Comparison of ENCODE assay signal across 8 cellular contexts in genomic region chr5:35478856-35479682, GRCh38.
A peak's percentile ranks its signal among the peaks of the same experiment; 100 is the strongest.
DNase-seq lines count a peak whose midpoint lies in the region; ATAC-seq and TF ChIP-seq lines count a peak whose summit lies in the region.

No MANE protein-coding gene starts in this region.

- H3K4me1 ChIP-seq in CD4-positive, CD25-positive, alpha-beta regulatory T cell (ENCODE audit: control insufficient read depth, insufficient read depth, low read length, poor library complexity, severe bottlenecking) = no peaks in the 10 kb centered on the region
- H3K4me1 ChIP-seq in GM23338 (ENCODE audit: insufficient read depth) (peaks cover 19% of the 10 kb centered on the region), duodenal mucosa (ENCODE audit: control insufficient read depth in 1 of 2, insufficient read depth in 2 of 2, low read length in 2 of 2) (peaks cover 0 to 5% of the 10 kb centered on the region in 2 donors)

- H3K27me3 ChIP-seq in CD4-positive, CD25-positive, alpha-beta regulatory T cell (ENCODE audit: control insufficient read depth, insufficient read depth, low read length) = no peaks in the 10 kb centered on the region
- H3K27me3 ChIP-seq in GM23338 (ENCODE audit: insufficient read depth) = no peaks in the 10 kb centered on the region
- H3K27me3 ChIP-seq in duodenal mucosa (ENCODE audit: control insufficient read depth in 1 of 2, insufficient read depth in 2 of 2, low read length in 2 of 2) = no peaks in the 10 kb centered on the region
- peaks cover 67% of the 10 kb centered on the region for H3K27me3 ChIP-seq in WERI-Rb-1 (ENCODE audit: insufficient read depth, low read depth, severe bottlenecking)

- peak in 2 of 3 donors; percentile 22 to 72 for DNase-seq in CD4-positive, CD25-positive, alpha-beta regulatory T cell
- no peak for DNase-seq in GM23338 (ENCODE audit: low spot score)
- DNase-seq in OCI-M1 (lab: John Stamatoyannopoulos, UW) = peak; percentile 88
- DNase-seq in naive thymus-derived CD8-positive, alpha-beta T cell = peak in 3 of 10 donors; percentile 9 to 36 (median 29)
- no peak for DNase-seq in omental fat pad (ENCODE audit: low spot score)
- no peak for DNase-seq in stimulated activated CD4-positive, alpha-beta T cell treated with anti-CD3 and anti-CD28 coated beads, Interleukin-12 subunit alpha, Interleukin-12 subunit beta, amount 100 ng/mL, for 4 hours
- DNase-seq in WERI-Rb-1 = no peak

- H3K4me3 ChIP-seq in CD4-positive, CD25-positive, alpha-beta regulatory T cell (ENCODE audit: low read depth, low read length) = peak overlapping the region; percentile 82
- no peak overlapping the region for H3K4me3 ChIP-seq in GM23338
- H3K4me3 ChIP-seq in duodenal mucosa (ENCODE audit: low read depth in 1 of 2, low read length in 2 of 2) = peak overlapping the region; percentile 53 to 57
- no peak overlapping the region for H3K4me3 ChIP-seq in WERI-Rb-1 (ENCODE audit: low read depth, low read length)

- H3F3A ChIP-seq in GM23338 (replicated peaks; ENCODE audit: low read depth) = no peaks in the 10 kb centered on the region

- no peak overlapping the region for H3K27ac ChIP-seq in CD4-positive, CD25-positive, alpha-beta regulatory T cell (ENCODE audit: insufficient read depth, low read length, poor library complexity, severe bottlenecking)
- H3K27ac ChIP-seq in GM23338 (ENCODE audit: low read depth) (no peak overlapping the region), duodenal mucosa (ENCODE audit: low read depth, low read length) (no peak overlapping the region), WERI-Rb-1 (no peak overlapping the region)

- H3K4me3 Mint-ChIP-seq in CD4-positive, CD25-positive, alpha-beta regulatory T cell = peak overlapping the region; percentile 59 to 82 (median 78)
- no peak overlapping the region for H3K4me3 Mint-ChIP-seq in GM23338
- peak overlapping the region; percentile 52 to 87 (median 80) for H3K4me3 Mint-ChIP-seq in naive thymus-derived CD8-positive, alpha-beta T cell

- no peaks in the 10 kb centered on the region for H3K9me2 ChIP-seq in GM23338 (ENCODE audit: insufficient read depth)

- H3K9me3 Mint-ChIP-seq in CD4-positive, CD25-positive, alpha-beta regulatory T cell = peaks cover 0 to 5% (median 0%) of the 10 kb centered on the region in 7 donors
- peaks cover 4% of the 10 kb centered on the region; the same call in 1 of the 3 replicates for H3K9me3 Mint-ChIP-seq in GM23338
- H3K9me3 Mint-ChIP-seq in naive thymus-derived CD8-positive, alpha-beta T cell = peaks cover 0 to 5% (median 0%) of the 10 kb centered on the region in 9 donors

- peak; percentile 31 to 63 for ATAC-seq in CD4-positive, CD25-positive, alpha-beta regulatory T cell (ENCODE audit: low read depth in 2 of 2)
- no peak for ATAC-seq in GM23338
- ATAC-seq in naive thymus-derived CD8-positive, alpha-beta T cell = peak; percentile 52 to 54
- no peak for ATAC-seq in omental fat pad (ENCODE audit: low FRiP score)

- H3K4me2 ChIP-seq in GM23338 = no peak overlapping the region

- POLR2A ChIA-PET in naive thymus-derived CD8-positive, alpha-beta T cell (lab: Charles Lee) = interaction anchor here (0.9 kb wide), 1 partner anchor 564 kb away, joined by 3 read pairs; the partner anchor contains the start of genes BRIX1 and RAD1

- no peak for TF ChIP-seq CTCF in GM23338 (conservative IDR thresholded peaks at IDR 0.05; ENCODE audit: low read depth in 2 of 2)
- TF ChIP-seq CTCF in omental fat pad (IDR thresholded peaks at IDR 0.05) = no peak
- no peak for TF ChIP-seq CTCF in WERI-Rb-1 (IDR thresholded peaks at IDR 0.05; ENCODE audit: low read depth, low read length)

- no peak overlapping the region for H3K9ac ChIP-seq in duodenal mucosa (ENCODE audit: low read depth in 1 of 2, low read length in 2 of 2)

- H3K79me2 ChIP-seq in GM23338 (replicated peaks; ENCODE audit: insufficient read depth) = no peaks in the 10 kb centered on the region

- peak overlapping the region; percentile 29 to 93 (median 77) for H3K27ac Mint-ChIP-seq in CD4-positive, CD25-positive, alpha-beta regulatory T cell
- H3K27ac Mint-ChIP-seq in GM23338 = peak overlapping the region; percentile 24; the same call in 1 of the 2 replicates
- H3K27ac Mint-ChIP-seq in naive thymus-derived CD8-positive, alpha-beta T cell = peak overlapping the region; percentile 48 to 94 (median 84)

- H3K27me3 Mint-ChIP-seq in CD4-positive, CD25-positive, alpha-beta regulatory T cell = no peaks in the 10 kb centered on the region
- H3K27me3 Mint-ChIP-seq in GM23338 (ENCODE audit: insufficient read depth, low read depth, poor library complexity) = no peaks in the 10 kb centered on the region
- peaks cover 0 to 8% (median 2%) of the 10 kb centered on the region in 5 donors for H3K27me3 Mint-ChIP-seq in naive thymus-derived CD8-positive, alpha-beta T cell

- no peaks in the 10 kb centered on the region for H3K36me3 ChIP-seq in CD4-positive, CD25-positive, alpha-beta regulatory T cell (ENCODE audit: control insufficient read depth, insufficient read depth, low read length)
- H3K36me3 ChIP-seq in GM23338 (ENCODE audit: insufficient read depth) = no peaks in the 10 kb centered on the region
- H3K36me3 ChIP-seq in duodenal mucosa (ENCODE audit: control insufficient read depth in 1 of 2, insufficient read depth in 2 of 2, low read length in 2 of 2) = no peaks in the 10 kb centered on the region
- H3K36me3 ChIP-seq in WERI-Rb-1 = no peaks in the 10 kb centered on the region

- H3K4me1 Mint-ChIP-seq in CD4-positive, CD25-positive, alpha-beta regulatory T cell = peaks cover 10 to 14% (median 13%) of the 10 kb centered on the region in 4 donors
- H3K4me1 Mint-ChIP-seq in GM23338 = peaks cover 20% of the 10 kb centered on the region
- peaks cover 5 to 20% (median 14%) of the 10 kb centered on the region in 4 donors for H3K4me1 Mint-ChIP-seq in naive thymus-derived CD8-positive, alpha-beta T cell

- H2AFZ ChIP-seq in GM23338 = peak overlapping the region; percentile 80

- H3K9me3 ChIP-seq in CD4-positive, CD25-positive, alpha-beta regulatory T cell (ENCODE audit: control insufficient read depth in 2 of 2, low read length in 2 of 2) = no peaks in the 10 kb centered on the region
- H3K9me3 ChIP-seq in duodenal mucosa (ENCODE audit: control insufficient read depth in 1 of 2, low read length in 2 of 2) = no peaks in the 10 kb centered on the region
- no peaks in the 10 kb centered on the region for H3K9me3 ChIP-seq in WERI-Rb-1 (ENCODE audit: severe bottlenecking)

- no peaks in the 10 kb centered on the region for H4K20me1 ChIP-seq in GM23338 (replicated peaks; ENCODE audit: insufficient read depth)

- H3K36me3 Mint-ChIP-seq in CD4-positive, CD25-positive, alpha-beta regulatory T cell = peaks cover 4% of the 10 kb centered on the region
- no peaks in the 10 kb centered on the region for H3K36me3 Mint-ChIP-seq in GM23338 (ENCODE audit: low read depth)
- peaks cover 0 to 24% (median 8%) of the 10 kb centered on the region in 3 donors for H3K36me3 Mint-ChIP-seq in naive thymus-derived CD8-positive, alpha-beta T cell

TF ChIP-seq in GM23338, 12 proteins besides CTCF, POLR2A, EP300 and RAD21 (continues in another document):
- no peak for TF ChIP-seq EZH2phosphoT487 (IDR thresholded peaks at IDR 0.05; ENCODE audit: unreplicated experiment)
- no peak for TF ChIP-seq REST (IDR thresholded peaks at IDR 0.05; ENCODE audit: unreplicated experiment)
- no peak for TF ChIP-seq ZNF114 (CRISPR knock-in tag; IDR thresholded peaks at IDR 0.05)
- TF ChIP-seq POLR2AphosphoS5 (IDR thresholded peaks at IDR 0.05; ENCODE audit: low read depth) = no peak
- no peak for TF ChIP-seq CREB1 (CRISPR knock-in tag; IDR thresholded peaks at IDR 0.05; ENCODE audit: low read depth)
- TF ChIP-seq ZNF331 (CRISPR knock-in tag; IDR thresholded peaks at IDR 0.05; ENCODE audit: low read depth) = no peak

Comparison
In these comparisons a context has a peak if more than half of its experiments do, and no peak if none do; other contexts are left out.
1. ATAC-seq: peak in CD4-positive, CD25-positive, alpha-beta regulatory T cell (2 of 2) and naive thymus-derived CD8-positive, alpha-beta T cell (2 of 2); none in GM23338 (single experiment) and omental fat pad (single experiment).
2. DNase-seq: peak in CD4-positive, CD25-positive, alpha-beta regulatory T cell (2 of 3) and OCI-M1 (single experiment); none in GM23338 (single experiment), omental fat pad (single experiment), stimulated activated CD4-positive, alpha-beta T cell treated with anti-CD3 and anti-CD28 coated beads, Interleukin-12 subunit alpha, Interleukin-12 subunit beta, amount 100 ng/mL, for 4 hours (single experiment) and WERI-Rb-1 (single experiment).
3. H3K4me3 ChIP-seq: peak in CD4-positive, CD25-positive, alpha-beta regulatory T cell (single experiment) and duodenal mucosa (2 of 2); none in GM23338 (single experiment) and WERI-Rb-1 (single experiment).
4. H3K27ac Mint-ChIP-seq: peak in every context shown above with its lines; median percentile 84 in naive thymus-derived CD8-positive, alpha-beta T cell; 77 in CD4-positive, CD25-positive, alpha-beta regulatory T cell; 24 in GM23338.